9 cellular contexts compared by ENCODE assay signal in genomic region chr2:231640646-231641111, GRCh38. TPM values are rescaled to one million over a fixed set of nuclear protein-coding genes. Genes with fewer than 3 reads are reported as not detected.
DNase-seq lines count a peak whose midpoint lies in the region; ATAC-seq and TF ChIP-seq lines count a peak whose summit lies in the region.
"Had no signal": no experiment of that assay in that cellular context is flagged by ENCODE, and none has a peak within 500 bp of the region (broad histone marks: within the 10 kb centered on the region; RNA-seq: fewer than 3 reads in every experiment).

No MANE protein-coding gene starts in this region.

- H3K27ac Mint-ChIP-seq in endodermal cell = no peak overlapping the region

- H3K27ac ChIP-seq in SJSA1 (peak overlapping the region; percentile 97), ovary (peak overlapping the region; percentile 44 to 48), endodermal cell (ENCODE audit: low read depth, low read length) (no peak overlapping the region), hepatocyte (no peak overlapping the region)

- H3K9ac ChIP-seq in endodermal cell (ENCODE audit: extremely low read depth, low read length, poor library complexity, severe bottlenecking) = no peak overlapping the region

- no peak for TF ChIP-seq POLR2A in ovary (IDR thresholded peaks at IDR 0.05)

- H3K4me1 Mint-ChIP-seq in endodermal cell = no peaks in the 10 kb centered on the region

- H3K4me3 ChIP-seq in SJSA1 (no peak overlapping the region), ovary (no peak overlapping the region), endodermal cell (ENCODE audit: low read length) (no peak overlapping the region), hepatocyte (no peak overlapping the region)

- no peaks in the 10 kb centered on the region for H3K36me3 Mint-ChIP-seq in endodermal cell (ENCODE audit: low read depth)

- H3K27me3 Mint-ChIP-seq in endodermal cell (ENCODE audit: insufficient read depth) = no peaks in the 10 kb centered on the region

- WGBS in ovary, 3 donors = 55 to 73% (median 67%) methylated on average over 10 to 11 of the region's 11 CpGs
- 77 to 96% methylated on average over 5 to 11 of the region's 11 CpGs for WGBS in endodermal cell (ENCODE audit: insufficient coverage in 1 of 2, insufficient read length in 1 of 2), 2 experiments
- 78% methylated on average over 11 of the region's 11 CpGs for WGBS in hepatocyte (ENCODE audit: low lambda C conversion rate, missing lambda C conversion rate)

- no peak overlapping the region for H2AFZ ChIP-seq in hepatocyte

- no peaks in the 10 kb centered on the region for H3K27me3 ChIP-seq in SJSA1 (replicated peaks)
- no peaks in the 10 kb centered on the region for H3K27me3 ChIP-seq in ovary
- no peaks in the 10 kb centered on the region for H3K27me3 ChIP-seq in endodermal cell (ENCODE audit: control insufficient read depth, insufficient read depth, low read length, poor library complexity, severe bottlenecking)
- no peaks in the 10 kb centered on the region for H3K27me3 ChIP-seq in hepatocyte

- no peaks in the 10 kb centered on the region for H3K36me3 ChIP-seq in SJSA1
- no peaks in the 10 kb centered on the region for H3K36me3 ChIP-seq in ovary
- no peaks in the 10 kb centered on the region for H3K36me3 ChIP-seq in endodermal cell (ENCODE audit: control insufficient read depth, insufficient read depth, low read length)
- H3K36me3 ChIP-seq in hepatocyte (replicated peaks; ENCODE audit: insufficient read depth, low read depth) = no peaks in the 10 kb centered on the region

- intact Hi-C loops in ovary (cut with DNase I) = no loop called here

- H3K9me3 Mint-ChIP-seq in endodermal cell = no peaks in the 10 kb centered on the region

- TF ChIP-seq EP300 in ovary (IDR thresholded peaks at IDR 0.05) = no peak

- no peak for TF ChIP-seq CTCF in ovary (IDR thresholded peaks at IDR 0.05)
- no peak for TF ChIP-seq CTCF in endodermal cell (conservative IDR thresholded peaks at IDR 0.05)
- TF ChIP-seq CTCF in hepatocyte (IDR thresholded peaks at IDR 0.05; ENCODE audit: poor library complexity) = no peak
- TF ChIP-seq CTCF in GM13977 (IDR thresholded peaks at IDR 0.05; ENCODE audit: extremely low read depth, insufficient read depth, missing control alignments) = no peak

- H3K79me2 ChIP-seq in hepatocyte = no peaks in the 10 kb centered on the region

- no peak overlapping the region for H3K4me2 ChIP-seq in hepatocyte

- in situ Hi-C loops in GM13977 (cut with MboI; ENCODE audit: low pct_unique_long_range_greater_than_20kb, low sequenced_read_pairs, unreplicated experiment) = no loop called here

- no peak overlapping the region for H3K4me3 Mint-ChIP-seq in endodermal cell

- no peak for ATAC-seq in HG02588 (IDR thresholded peaks at IDR 0.05; ENCODE audit: unreplicated experiment)

- H3K4me1 ChIP-seq in SJSA1 (replicated peaks) (peaks cover 58% of the 10 kb centered on the region), ovary (ENCODE audit: insufficient read depth) (peaks cover 4% of the 10 kb centered on the region), endodermal cell (ENCODE audit: control insufficient read depth, insufficient read depth, low read length) (no peaks in the 10 kb centered on the region), hepatocyte (ENCODE audit: insufficient read depth) (peaks cover 15% of the 10 kb centered on the region)

- H4K20me1 ChIP-seq in hepatocyte (ENCODE audit: insufficient read depth, poor library complexity, severe bottlenecking) = no peaks in the 10 kb centered on the region

- H3K9me2 ChIP-seq in hepatocyte (replicated peaks; ENCODE audit: insufficient read depth) = no peaks in the 10 kb centered on the region

- DNase-seq in DMS153 treated with DMSO at 0.1 percent for 48 hours (lab: John Stamatoyannopoulos, UW; ENCODE audit: unreplicated experiment) = peak; percentile 47
- peak in 1 of 2 experiments; percentile 73 for DNase-seq in SJSA1 (ENCODE audit: low read depth in 1 of 2, low spot score in 2 of 2)
- DNase-seq in fibroblast of gingiva (ENCODE audit: low read depth) = peak; percentile 88
- peak in 2 of 5 donors; percentile 48 to 52 for DNase-seq in ovary
- DNase-seq in endodermal cell = no peak
- DNase-seq in hepatocyte (ENCODE audit: low spot score) = no peak
- no peak for DNase-seq in GM13977 (ENCODE audit: low spot score)
- DNase-seq: T-helper 9 cell had no signal

- H3K9me3 ChIP-seq in SJSA1 (replicated peaks) (no peaks in the 10 kb centered on the region), ovary (no peaks in the 10 kb centered on the region), endodermal cell (ENCODE audit: control insufficient read depth, low read length) (no peaks in the 10 kb centered on the region), hepatocyte (ENCODE audit: low read depth) (no peaks in the 10 kb centered on the region)

RNA-seq across cellular contexts. Expression of gene TEX44, which starts 48.0 kb away (rescaled TPM):
- not detected in 2 replicates for total RNA-seq in SJSA1 (2014; rRNA removed; shearing (Covaris generic))
- total RNA-seq in ovary (not detected), endodermal cell (not detected), hepatocyte (not detected in 2 replicates)
- polyA plus RNA-seq in ovary (not detected), hepatocyte (not detected in 2 replicates)
- not detected for polyA plus RNA-seq in endodermal cell (2013, experiment 1 of 2)
- not detected for polyA plus RNA-seq in endodermal cell (2013, experiment 2 of 2)

Comparison
In these comparisons a context has a peak if more than half of its experiments do, and no peak if none do; other contexts are left out.
1. DNase-seq: peak in DMS153 treated with DMSO at 0.1 percent for 48 hours (single experiment) and fibroblast of gingiva (single experiment); none in endodermal cell (single experiment), hepatocyte (single experiment) and GM13977 (single experiment).
2. H3K27ac ChIP-seq: peak in SJSA1 (single experiment) and ovary (2 of 2); none in endodermal cell (single experiment) and hepatocyte (single experiment).